8 cellular contexts compared by ENCODE assay signal in genomic region chr12:120468846-120469449, GRCh38. TPM values are rescaled to one million over a fixed set of nuclear protein-coding genes. Genes with fewer than 3 reads are reported as not detected.
DNase-seq lines count a peak whose midpoint lies in the region; ATAC-seq and TF ChIP-seq lines count a peak whose summit lies in the region.

No MANE protein-coding gene starts in this region.

- under 1% methylated on average over 55 of the region's 57 CpGs for WGBS in prostate gland

- H3K4me1 Mint-ChIP-seq in activated naive CD8-positive, alpha-beta T cell (ENCODE audit: low read depth) = peaks cover 42% of the 10 kb centered on the region

- no peaks in the 10 kb centered on the region for H3K9me3 ChIP-seq in prostate gland

- peaks cover 2% of the 10 kb centered on the region for H3K36me3 Mint-ChIP-seq in activated naive CD8-positive, alpha-beta T cell

- intact Hi-C loops in left cardiac atrium (cut with DNase I) = no loop called here
- intact Hi-C loops in prostate gland (cut with DNase I) = no loop called here

- DNase-seq in GM12864 (ENCODE audit: low read depth) (no peak), H7 (peak; percentile 93), NCI-H1930 (lab: John Stamatoyannopoulos, UW) (peak; percentile 27 to 58), left cardiac atrium (peak; percentile 41), prostate gland (ENCODE audit: low spot score) (peak; percentile 15), NCI-H446 (lab: John Stamatoyannopoulos, UW) (no peak)

- H3K27me3 Mint-ChIP-seq in activated naive CD8-positive, alpha-beta T cell = no peaks in the 10 kb centered on the region

- H3K4me1 ChIP-seq in prostate gland (replicated peaks) = peaks cover under 1% of the 10 kb centered on the region

- ATAC-seq in left cardiac atrium (peak; percentile 44 to 63), GM18870 (IDR thresholded peaks at IDR 0.05; ENCODE audit: unreplicated experiment) (no peak)

- TF ChIP-seq POLR2A in prostate gland (IDR thresholded peaks at IDR 0.05) = no peak

- TF ChIP-seq CTCF in GM12864 (IDR thresholded peaks at IDR 0.05; ENCODE audit: low read depth, low read length, missing control alignments) (no peak), prostate gland (IDR thresholded peaks at IDR 0.05) (peak in 1 of 4 experiments; percentile 9)

- H3K36me3 ChIP-seq in H7 (replicated peaks; ENCODE audit: control insufficient read depth, insufficient read depth, low read length) (peaks cover 18% of the 10 kb centered on the region), prostate gland (peaks cover 0 to 6% of the 10 kb centered on the region in 2 donors)

- peak overlapping the region; percentile 86 to 92 for H3K27ac ChIP-seq in prostate gland

- H3K27ac Mint-ChIP-seq in activated naive CD8-positive, alpha-beta T cell = peak overlapping the region; percentile 87

- no peaks in the 10 kb centered on the region for H3K9me3 Mint-ChIP-seq in activated naive CD8-positive, alpha-beta T cell (ENCODE audit: low read depth)

- H3K4me3 ChIP-seq in GM12864 (ENCODE audit: low read depth, low read length) = peak overlapping the region; percentile 97
- peak overlapping the region; percentile 99 for H3K4me3 ChIP-seq in H7 (ENCODE audit: insufficient read depth, low read depth, low read length)
- peak overlapping the region; percentile 84 to 92 for H3K4me3 ChIP-seq in prostate gland

- H3K4me3 Mint-ChIP-seq in activated naive CD8-positive, alpha-beta T cell = peak overlapping the region; percentile 94

- H3K27me3 ChIP-seq in H7 (ENCODE audit: control insufficient read depth, insufficient read depth, low read length) = no peaks in the 10 kb centered on the region
- no peaks in the 10 kb centered on the region for H3K27me3 ChIP-seq in prostate gland (replicated peaks; ENCODE audit: insufficient read depth)

RNA-seq across cellular contexts. Expression of gene SRSF9, which starts 0.6 kb away (rescaled TPM):
- total RNA-seq in H7 (2014; rRNA removed; shearing (Covaris generic)) = 203 and 212 TPM in 2 replicates
- total RNA-seq in left cardiac atrium (10 to 100 TPM; 50.4 to 68.6 TPM), prostate gland (100 to 1,000 TPM in 1 of 2 donors, 10 to 100 TPM in 1; 98.7 to 131 TPM)

RNA-seq across cellular contexts. Expression of gene GATC, which starts 22.7 kb away (rescaled TPM):
- total RNA-seq in H7 (2014; rRNA removed; shearing (Covaris generic)) = 19.8 and 23.4 TPM in 2 replicates
- total RNA-seq in left cardiac atrium = 10 to 100 TPM; 14.8 to 19.1 TPM
- total RNA-seq in prostate gland = 10 to 100 TPM; 19.3 to 30.1 TPM

RNA-seq across cellular contexts. Expression of gene TRIAP1, which starts 22.8 kb away (rescaled TPM):
- 35.2 and 37.2 TPM in 2 replicates for total RNA-seq in H7 (2014; rRNA removed; shearing (Covaris generic))
- total RNA-seq in left cardiac atrium (10 to 100 TPM; 13.6 to 15.3 TPM), prostate gland (10 to 100 TPM; 15.7 to 21.9 TPM)

RNA-seq across cellular contexts. Expression of gene DYNLL1, which starts 27.0 kb away (rescaled TPM):
- total RNA-seq in H7 (2014; rRNA removed; shearing (Covaris generic)) = 215 and 313 TPM in 2 replicates
- total RNA-seq in left cardiac atrium (100 to 1,000 TPM; 156 to 237 TPM), prostate gland (100 to 1,000 TPM; 166 to 303 TPM)

RNA-seq across cellular contexts. Expression of gene COX6A1, which starts 31.0 kb away (rescaled TPM):
- total RNA-seq in H7 (2014; rRNA removed; shearing (Covaris generic)) = 488 and 604 TPM in 2 replicates
- total RNA-seq in left cardiac atrium (100 to 1,000 TPM; 182 to 201 TPM), prostate gland (100 to 1,000 TPM; 616 to 965 TPM)

Comparison
In these comparisons a context has a peak if more than half of its experiments do, and no peak if none do; other contexts are left out.
1. DNase-seq: peak in H7 (single experiment), NCI-H1930 (2 of 2), left cardiac atrium (single experiment) and prostate gland (single experiment); none in GM12864 (single experiment) and NCI-H446 (0 of 2).
2. Peak in every context shown above with its lines, with median percentiles within 50 percentile points of each other: H3K4me3 ChIP-seq.